24 cellular contexts compared by ENCODE assay signal in the genomic region with DNA sequence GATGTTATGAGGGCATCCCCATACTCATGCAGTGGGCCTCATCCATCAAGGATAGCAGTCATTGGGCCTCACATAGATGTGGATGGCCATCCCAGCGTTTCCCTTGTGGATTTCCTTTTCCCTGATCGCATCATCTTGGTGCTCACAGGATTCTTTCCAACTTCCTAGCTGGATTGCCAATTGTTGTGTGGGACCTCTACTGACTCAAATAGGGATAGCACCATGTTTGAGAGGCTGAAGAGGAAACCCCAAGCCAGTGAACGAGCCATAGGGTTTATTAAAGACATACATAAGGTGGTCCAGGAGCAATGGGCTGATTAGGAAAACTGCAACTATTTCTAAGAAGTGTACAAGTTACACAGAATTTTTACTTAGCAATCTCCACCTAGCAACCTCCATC. TPM values are rescaled to one million over a fixed set of nuclear protein-coding genes. Genes with fewer than 3 reads are reported as not detected.
DNase-seq lines count a peak whose midpoint lies in the region; ATAC-seq, FAIRE-seq and TF ChIP-seq lines count a peak whose summit lies in the region.
"Had no signal": no experiment of that assay in that cellular context is flagged by ENCODE, and none has a peak within 500 bp of the region (broad histone marks: within the 10 kb centered on the region; RNA-seq: fewer than 3 reads in every experiment).

No MANE protein-coding gene starts in this region.

- H2BK12ac ChIP-seq in H1 (ENCODE audit: low read depth, low read length) (no peak overlapping the region), trophoblast cell (ENCODE audit: low read length) (no peak overlapping the region)

- H2BK5ac ChIP-seq in IMR-90 (ENCODE audit: low read depth, low read length, poor library complexity, severe bottlenecking) (no peak overlapping the region), H1 (ENCODE audit: low read depth, low read length) (no peak overlapping the region), trophoblast cell (ENCODE audit: low read depth, low read length, poor library complexity) (no peak overlapping the region)

- H4K5ac ChIP-seq in IMR-90 (ENCODE audit: low read depth, low read length) (no peak overlapping the region), H1 (ENCODE audit: insufficient read length, low read depth, low read length) (no peak overlapping the region)

- H3K9me3 ChIP-seq in IMR-90 (ENCODE audit: control insufficient read depth, insufficient read depth, low read length): no peaks in the 10 kb centered on the region
- H3K9me3 ChIP-seq in H1 (ENCODE audit: insufficient read depth in 2 of 2, low read depth in 1 of 2, low read length in 1 of 2): no peaks in the 10 kb centered on the region
- H3K9me3 ChIP-seq in neural progenitor cell (ENCODE audit: low read depth): no peaks in the 10 kb centered on the region
- H3K9me3 ChIP-seq in trophoblast cell (ENCODE audit: insufficient read depth, low read depth, low read length): no peaks in the 10 kb centered on the region
- H3K9me3 ChIP-seq: BLaER1 had no signal

- H3K18ac ChIP-seq in IMR-90 (ENCODE audit: low read depth, low read length) (no peak overlapping the region), H1 (ENCODE audit: extremely low read depth, low read length) (no peak overlapping the region), trophoblast cell (ENCODE audit: low read length) (no peak overlapping the region)

- H2BK120ac ChIP-seq in IMR-90 (ENCODE audit: low read depth, low read length) (no peak overlapping the region), H1 (replicated peaks; ENCODE audit: low read depth, low read length) (no peak overlapping the region), trophoblast cell (ENCODE audit: insufficient read depth, low read length, poor library complexity) (no peak overlapping the region)

- H3K27me3 ChIP-seq in IMR-90 (ENCODE audit: control insufficient read depth, insufficient read depth, low read length): no peaks in the 10 kb centered on the region
- no peaks in the 10 kb centered on the region for H3K27me3 ChIP-seq in H1 (replicated peaks in 1 of 4; ENCODE audit: control insufficient read depth in 3 of 4, extremely low read depth in 1 of 4, insufficient read depth in 3 of 4, low read length in 3 of 4)
- H3K27me3 ChIP-seq in neural progenitor cell: no peaks in the 10 kb centered on the region
- H3K27me3 ChIP-seq in trophoblast cell (ENCODE audit: insufficient read depth, low read length): no peaks in the 10 kb centered on the region
- H3K27me3 ChIP-seq: BLaER1 had no signal

- H3K9me1 ChIP-seq in IMR-90 (ENCODE audit: insufficient read depth, low read length): no peaks in the 10 kb centered on the region; the same call in 1 of the 2 replicates

- POLR2A ChIA-PET in IMR-90 (lab: Charles Lee; ENCODE audit: unreplicated experiment) (no interaction called here), H1 (lab: Charles Lee; ENCODE audit: partially characterized antibody) (no interaction called here)

- no CpG with 5 or more reads among the region's 3 CpGs for WGBS in IMR-90 (ENCODE audit: extremely low coverage in 2 of 2, insufficient read length in 1 of 2), 2 experiments
- WGBS in H1 (ENCODE audit: extremely low coverage in 1 of 2, insufficient coverage in 1 of 2, insufficient read length in 1 of 2, insufficient replicate concordance in 2 of 2, low coverage in 1 of 2, low lambda C conversion rate in 2 of 2, missing lambda C conversion rate in 1 of 2), 2 experiments: 83% methylated on average over 3 of the region's 3 CpGs; no CpG with 5 or more reads in 1 of the 2 experiments
- no CpG with 5 or more reads among the region's 3 CpGs for WGBS in trophoblast cell (ENCODE audit: extremely low coverage, insufficient coverage, insufficient read length)

- H3K9me3 Mint-ChIP-seq in neural progenitor cell: no peaks in the 10 kb centered on the region
- H3K9me3 Mint-ChIP-seq: T-helper 1 cell treated with Interleukin-12 subunit alpha and Interleukin-12 subunit beta and Interleukin-4 antibody, amounts not matched to agents 30 μg/mL and 1 μg/mL, for 36 hours had no signal

- TF ChIP-seq CTCF in IMR-90 (conservative IDR thresholded peaks at IDR 0.05; ENCODE audit: low read depth, low read length): 0 out of 2 replicates have a peak, but pooled peaks have one; percentile 2
- TF ChIP-seq CTCF in H1 (IDR thresholded peaks at IDR 0.05; ENCODE audit: control extremely low read depth in 1 of 3, insufficient read depth in 1 of 3, low read depth in 1 of 3, low read length in 3 of 3): peak in 2 of 3 experiments; percentile 23 to 46; a peak in 1 of 4 replicates
- peak; percentile 24 for TF ChIP-seq CTCF in neural progenitor cell (IDR thresholded peaks at IDR 0.05)

- H3K4ac ChIP-seq in IMR-90 (ENCODE audit: low read depth, low read length) (no peak overlapping the region), H1 (replicated peaks; ENCODE audit: insufficient read length, low read depth, low read length) (no peak overlapping the region), trophoblast cell (ENCODE audit: low read depth, low read length) (no peak overlapping the region)

- ATAC-seq in IMR-90 (ENCODE audit: low read depth): no peak
- no peak for ATAC-seq in GM21447 (IDR thresholded peaks at IDR 0.05; ENCODE audit: unreplicated experiment)

- H3K14ac ChIP-seq in IMR-90 (replicated peaks; ENCODE audit: low read depth, low read length) (no peak overlapping the region), H1 (ENCODE audit: insufficient read length) (no peak overlapping the region), trophoblast cell (ENCODE audit: low read length) (no peak overlapping the region)

- FAIRE-seq in H1 (lab: Jason Lieb, UNC): peak; percentile 78
- FAIRE-seq: GM18507 had no signal

- H2AK5ac ChIP-seq in IMR-90 (ENCODE audit: low read depth, low read length) (no peak overlapping the region), H1 (ENCODE audit: low read depth, low read length) (no peak overlapping the region), trophoblast cell (ENCODE audit: low read length) (no peak overlapping the region)

- BruUV-seq in IMR-90 (replicated peaks; lab: Mats Ljungman, UMichigan): no TSS peak

- intact Hi-C loops in IMR-90 (cut with micrococcal nuclease): no loop called here

- H4K12ac ChIP-seq in trophoblast cell (ENCODE audit: low read depth, low read length): no peak overlapping the region

- no peaks in the 10 kb centered on the region for H3K36me3 Mint-ChIP-seq in neural progenitor cell

- H3K4me3 ChIP-seq in IMR-90 (ENCODE audit: insufficient read depth, low read depth, low read length) (no peak overlapping the region), H1 (ENCODE audit: extremely low read depth in 1 of 4, insufficient read depth in 2 of 4, low read depth in 3 of 4, low read length in 4 of 4) (no peak overlapping the region), neural progenitor cell (no peak overlapping the region), trophoblast cell (ENCODE audit: low read depth, low read length) (no peak overlapping the region)
- H3K4me3 ChIP-seq: BLaER1, GM23248 had no signal

- H2BK15ac ChIP-seq in IMR-90 (ENCODE audit: low read depth, low read length): no peak overlapping the region; the same call in 2 of the 3 replicates
- H2BK15ac ChIP-seq in H1 (ENCODE audit: low read length): no peak overlapping the region

- H3K4me2 ChIP-seq in IMR-90 (ENCODE audit: low read depth, low read length): no peak overlapping the region
- H3K4me2 ChIP-seq in H1 (ENCODE audit: insufficient read depth in 1 of 2, low read depth in 2 of 2, low read length in 2 of 2): no peak overlapping the region
- H3K4me2 ChIP-seq in neural progenitor cell: no peak overlapping the region
- no peak overlapping the region for H3K4me2 ChIP-seq in trophoblast cell (ENCODE audit: low read length)
- H3K4me2 ChIP-seq: BLaER1 had no signal

- H3K4me1 Mint-ChIP-seq in neural progenitor cell: no peaks in the 10 kb centered on the region

- H3K79me1 ChIP-seq in IMR-90 (ENCODE audit: low read depth in 1 of 2, low read length in 2 of 2) (no peaks in the 10 kb centered on the region), H1 (ENCODE audit: low read depth, low read length) (no peaks in the 10 kb centered on the region), trophoblast cell (ENCODE audit: low read length) (no peaks in the 10 kb centered on the region)

- H3K27ac Mint-ChIP-seq in neural progenitor cell: no peak overlapping the region
- H3K27ac Mint-ChIP-seq: T-helper 1 cell treated with Interleukin-12 subunit alpha and Interleukin-12 subunit beta and Interleukin-4 antibody, amounts not matched to agents 30 μg/mL and 1 μg/mL, for 36 hours had no signal

- H3K36me3 ChIP-seq in IMR-90 (ENCODE audit: control insufficient read depth, insufficient read depth, low read length) (no peaks in the 10 kb centered on the region), H1 (ENCODE audit: control insufficient read depth in 2 of 4, insufficient read depth in 4 of 4, low read length in 3 of 4) (no peaks in the 10 kb centered on the region), neural progenitor cell (no peaks in the 10 kb centered on the region), trophoblast cell (ENCODE audit: control insufficient read depth in 1 of 2, insufficient read depth in 2 of 2, low read length in 2 of 2) (no peaks in the 10 kb centered on the region)
- H3K36me3 ChIP-seq: BLaER1 had no signal

- H3K79me2 ChIP-seq in H1 (ENCODE audit: control insufficient read depth in 1 of 2, insufficient read depth in 2 of 2, low read length in 2 of 2) (no peaks in the 10 kb centered on the region), neural progenitor cell (ENCODE audit: low read depth) (no peaks in the 10 kb centered on the region), trophoblast cell (ENCODE audit: control insufficient read depth, insufficient read depth, low read length, poor library complexity) (no peaks in the 10 kb centered on the region)

- in situ Hi-C loops in IMR-90 (cut with MboI; ENCODE audit: low sequenced_read_pairs): no loop called here

- H3K27ac ChIP-seq in IMR-90 (ENCODE audit: insufficient read depth, low read length) (no peak overlapping the region), H1 (ENCODE audit: low read depth, low read length) (no peak overlapping the region), neural progenitor cell (no peak overlapping the region), trophoblast cell (ENCODE audit: low read depth, low read length) (no peak overlapping the region)
- H3K27ac ChIP-seq: BLaER1, GM23248 had no signal

- H3K9ac ChIP-seq in IMR-90 (ENCODE audit: low read depth, low read length) (no peak overlapping the region), H1 (replicated peaks in 1 of 4; ENCODE audit: extremely low read depth in 1 of 4, low read depth in 3 of 4, low read length in 3 of 4) (no peak overlapping the region), neural progenitor cell (no peak overlapping the region), trophoblast cell (ENCODE audit: low read length) (no peak overlapping the region)
- H3K9ac ChIP-seq: BLaER1, GM23248 had no signal

- H2BK20ac ChIP-seq in IMR-90 (ENCODE audit: low read depth, low read length) (no peak overlapping the region), H1 (ENCODE audit: low read length) (no peak overlapping the region)

- no peak overlapping the region for H4K8ac ChIP-seq in IMR-90 (ENCODE audit: low read depth in 2 of 2, low read length in 2 of 2)
- H4K8ac ChIP-seq in H1 (ENCODE audit: extremely low read depth, insufficient read depth, low read length): no peak overlapping the region
- no peak overlapping the region for H4K8ac ChIP-seq in trophoblast cell (ENCODE audit: low read depth, low read length)

- H3K27me3 Mint-ChIP-seq in neural progenitor cell (ENCODE audit: insufficient read depth, low read depth): no peaks in the 10 kb centered on the region

- DNase-seq in EH (ENCODE audit: low read depth) (peak; percentile 1), IMR-90 (no peak), H1 (ENCODE audit: low read depth in 1 of 2, low spot score in 2 of 2) (no peak), neural progenitor cell (ENCODE audit: low spot score) (peak; percentile 7), NCI-H2171 treated with DMSO at 0.1 percent for 48 hours (lab: John Stamatoyannopoulos, UW) (no peak), NCI-H82 (lab: John Stamatoyannopoulos, UW) (no peak), trophoblast cell (no peak)
- DNase-seq: DMS153; GM23248; KG1; NCI-H1092; NCI-H146; NCI-H2107; NCI-H345; NCI-H69; NK-92 treated with Interleukin-12 subunit alpha and Interleukin-12 subunit beta, amount 100 ng/mL, for 24 hours; SHP77 treated with DMSO at 0.1 percent for 48 hours had no signal

- H3K23ac ChIP-seq in IMR-90 (ENCODE audit: low read depth, low read length): no peak overlapping the region
- H3K23ac ChIP-seq in H1 (ENCODE audit: insufficient read length): no peak overlapping the region
- no peak overlapping the region for H3K23ac ChIP-seq in trophoblast cell (ENCODE audit: low read length)

- H3F3A ChIP-seq in neural progenitor cell (ENCODE audit: low read depth): no peaks in the 10 kb centered on the region

- H4K91ac ChIP-seq in IMR-90 (ENCODE audit: insufficient read depth, low read depth, low read length): no peak overlapping the region
- H4K91ac ChIP-seq in H1 (replicated peaks; ENCODE audit: insufficient read length, low read length): no peak overlapping the region
- no peak overlapping the region for H4K91ac ChIP-seq in trophoblast cell (ENCODE audit: low read depth, low read length)

- H3K56ac ChIP-seq in IMR-90 (ENCODE audit: extremely low read depth, insufficient read depth, low read length) (no peak overlapping the region), H1 (replicated peaks; ENCODE audit: insufficient read length, low read depth, low read length) (no peak overlapping the region)

- no peak overlapping the region for H3K4me3 Mint-ChIP-seq in neural progenitor cell
- H3K4me3 Mint-ChIP-seq: T-helper 1 cell treated with Interleukin-12 subunit alpha and Interleukin-12 subunit beta and Interleukin-4 antibody, amounts not matched to agents 30 μg/mL and 1 μg/mL, for 36 hours had no signal

- dilution Hi-C loops in IMR-90 (cut with HindIII; ENCODE audit: low sequenced_read_pairs, unreplicated experiment): no loop called here

- H2AK9ac ChIP-seq in IMR-90 (replicated peaks; ENCODE audit: low read depth, low read length, poor library complexity): no peak overlapping the region

- TF ChIP-seq EP300 in H1 (IDR thresholded peaks at IDR 0.05; ENCODE audit: borderline replicate concordance in 1 of 2, low read depth in 2 of 2, low read length in 2 of 2): no peak

- H3K4me1 ChIP-seq in IMR-90 (ENCODE audit: control insufficient read depth, insufficient read depth, low read length): peaks cover 2% of the 10 kb centered on the region; the same call in 1 of the 2 replicates
- no peaks in the 10 kb centered on the region for H3K4me1 ChIP-seq in H1 (replicated peaks in 1 of 4; ENCODE audit: control insufficient read depth in 3 of 4, insufficient read depth in 4 of 4, low read length in 3 of 4)
- no peaks in the 10 kb centered on the region for H3K4me1 ChIP-seq in neural progenitor cell
- peaks cover 0 to 8% of the 10 kb centered on the region in 2 experiments for H3K4me1 ChIP-seq in trophoblast cell (ENCODE audit: control insufficient read depth in 1 of 2, insufficient read depth in 2 of 2, low read length in 2 of 2)
- H3K4me1 ChIP-seq: BLaER1 had no signal

- TF ChIP-seq RAD21 in IMR-90 (IDR thresholded peaks at IDR 0.05; ENCODE audit: low read length) (no peak), H1 (IDR thresholded peaks at IDR 0.05 in 1 of 2, conservative IDR thresholded peaks at IDR 0.05 in 1 of 2; ENCODE audit: low read depth in 2 of 2, low read length in 2 of 2) (peak; percentile 22 to 30; a peak in 3 of 4 replicates)

- H4K20me1 ChIP-seq in IMR-90 (ENCODE audit: insufficient read depth, low read length) (no peaks in the 10 kb centered on the region), H1 (replicated peaks in 1 of 2; ENCODE audit: control insufficient read depth in 1 of 2, insufficient read depth in 2 of 2, low read length in 2 of 2) (no peaks in the 10 kb centered on the region), neural progenitor cell (ENCODE audit: low read depth) (no peaks in the 10 kb centered on the region)
- H4K20me1 ChIP-seq: BLaER1 had no signal

- H3K23me2 ChIP-seq in H1 (ENCODE audit: low read depth, low read length): no peaks in the 10 kb centered on the region

- no peak for TF ChIP-seq POLR2A in IMR-90 (IDR thresholded peaks at IDR 0.05; ENCODE audit: low read depth, low read length)
- TF ChIP-seq POLR2A in H1 (IDR thresholded peaks at IDR 0.05; ENCODE audit: control extremely low read depth in 1 of 2, low read depth in 2 of 2, low read length in 2 of 2): no peak

- H2AFZ ChIP-seq in IMR-90 (replicated peaks; ENCODE audit: low read length, poor library complexity) (no peak overlapping the region), H1 (ENCODE audit: low read length) (no peak overlapping the region), neural progenitor cell (replicated peaks) (no peak overlapping the region), trophoblast cell (ENCODE audit: insufficient read depth, low read length, poor library complexity) (no peak overlapping the region)
- H2AFZ ChIP-seq: GM23248 had no signal

- CTCF ChIA-PET in IMR-90 (lab: Yijun Ruan, JAX) (no interaction called here), H1 (lab: Charles Lee; ENCODE audit: partially characterized antibody) (interaction anchor here (0.9 to 2.0 kb wide), 14 partner anchors 11 to 313 kb away, joined by 3 to 8 read pairs (median 3); no protein-coding TSS in a partner anchor)

RNA-seq across cellular contexts. Expression of gene ASZ1, which starts 21.8 kb away (rescaled TPM):
- total RNA-seq in IMR-90 (2012; rRNA removed) (not detected in 2 replicates), neural progenitor cell (ENCODE audit: low replicate concordance) (not detected in 2 replicates)
- polyA plus RNA-seq in IMR-90 (2012; rRNA removed) (not detected in 2 replicates), H1 (2011; rRNA removed) (not detected in 2 replicates)
- polyA plus RNA-seq in IMR-90 (2012; cell fraction: cytosol; rRNA removed): not detected in 2 replicates
- polyA plus RNA-seq in IMR-90 (2012; cell fraction: nucleus; rRNA removed; ENCODE audit: low replicate concordance): 0.03 TPM in 1 of 2 replicates, not detected in the other
- total RNA-seq in H1 (2021; fragmentation: NEBNext Ultra II Directional; extraction: Animal tissue kit (Norgen Biotek cat#: 25700)): not detected in 2 replicates
- not detected for polyA plus RNA-seq in H1 (2011; cell fraction: cytosol; rRNA removed)
- polyA plus RNA-seq in H1 (2011; cell fraction: nucleus; rRNA removed): not detected
- polyA plus RNA-seq in H1 (2012, experiment 1 of 2): not detected in 4 replicates
- polyA plus RNA-seq in H1 (2012, experiment 2 of 2): not detected
- polyA plus RNA-seq in H1 (2013, experiment 1 of 2): not detected
- polyA plus RNA-seq in H1 (2013, experiment 2 of 2): not detected
- polyA minus RNA-seq in H1 (2011; rRNA and poly(A)+ RNA removed): not detected in 2 replicates
- polyA minus RNA-seq in H1 (2011; cell fraction: cytosol; rRNA and poly(A)+ RNA removed): not detected
- not detected for polyA minus RNA-seq in H1 (2011; cell fraction: nucleus; rRNA and poly(A)+ RNA removed)
- polyA plus RNA-seq in trophoblast cell (2013): not detected in 2 replicates
- total RNA-seq: G401, GM23248, OCI-LY7, RPMI7951 had no signal
- polyA plus RNA-seq: GM23248 had no signal

Comparison
In these comparisons a context has a peak if more than half of its experiments do, and no peak if none do; other contexts are left out.
1. DNase-seq: peak in EH (single experiment) and neural progenitor cell (single experiment); none in IMR-90 (single experiment), H1 (0 of 2), NCI-H2171 treated with DMSO at 0.1 percent for 48 hours (single experiment), NCI-H82 (single experiment) and trophoblast cell (0 of 2).
2. Peak in every context shown above with its lines, with median percentiles within 50 percentile points of each other: CTCF ChIP-seq.